ENCODE assay signal across 12 cellular contexts in the genomic region with DNA sequence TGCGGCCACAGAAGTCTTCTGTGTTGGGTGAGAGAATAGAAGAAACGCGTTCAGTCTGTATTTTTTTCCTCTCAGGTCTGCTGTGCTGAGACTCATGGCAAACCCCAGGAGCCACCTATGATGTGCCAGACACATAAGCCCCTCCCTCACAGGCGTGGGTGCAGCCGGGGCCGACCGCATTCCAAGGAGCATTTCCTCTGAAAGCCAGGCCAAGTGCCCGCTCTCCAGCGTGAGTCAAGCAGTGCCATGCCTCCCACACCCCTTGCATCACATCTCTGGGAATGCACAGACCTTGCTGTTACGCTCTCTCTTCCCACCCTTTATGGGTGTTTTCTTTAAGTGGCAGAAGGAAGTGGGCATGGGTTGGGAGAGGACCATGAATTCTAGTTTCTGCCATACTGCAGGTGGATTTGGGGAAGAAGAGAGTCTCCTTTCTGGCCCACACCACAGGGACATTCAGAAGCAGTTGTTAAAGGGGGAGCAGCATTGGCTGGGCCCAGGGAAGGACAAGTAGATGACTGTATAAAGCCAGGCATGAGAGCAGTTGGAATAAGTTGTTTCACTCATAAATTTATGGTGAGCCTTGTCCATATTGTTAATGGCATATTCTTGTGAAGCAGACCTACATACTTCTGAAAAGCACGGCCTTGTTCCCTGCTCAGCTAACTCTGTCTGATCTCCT. TPM values are rescaled to one million over a fixed set of nuclear protein-coding genes. Genes with fewer than 3 reads are reported as not detected.
DNase-seq lines count a peak whose midpoint lies in the region; ATAC-seq and TF ChIP-seq lines count a peak whose summit lies in the region.
"Had no signal": no experiment of that assay in that cellular context is flagged by ENCODE, and none has a peak within 500 bp of the region (broad histone marks: within the 10 kb centered on the region; RNA-seq: fewer than 3 reads in every experiment).

No MANE protein-coding gene starts in this region.

- CTCF ChIA-PET in SK-N-SH (lab: Yijun Ruan, JAX): interaction anchor here (1.5 kb wide), 1 partner anchor 1469 kb away, joined by 3 read pairs; no protein-coding TSS in a partner anchor

- ATAC-seq in effector memory CD8-positive, alpha-beta T cell (replicated peaks): no peak
- ATAC-seq: activated naive CD4-positive, alpha-beta T cell treated with anti-CD3 and anti-CD28 coated beads, Interleukin-2, amount 50 U/mL, for 72 hours had no signal

- H3K4me3 ChIP-seq in SK-N-SH (ENCODE audit: low read depth in 2 of 2, low read length in 1 of 2) (no peak overlapping the region), fibroblast of villous mesenchyme (ENCODE audit: low read depth, low read length) (no peak overlapping the region), smooth muscle cell (no peak overlapping the region)

- intact Hi-C loops in cardiac septum (cut with DNase I): no loop called here

- no peaks in the 10 kb centered on the region for H3K9me3 ChIP-seq in SK-N-SH
- no peaks in the 10 kb centered on the region for H3K9me3 ChIP-seq in smooth muscle cell (replicated peaks; ENCODE audit: low read depth)

- peaks cover 7 to 36% of the 10 kb centered on the region in 2 donors for H3K27me3 Mint-ChIP-seq in effector memory CD8-positive, alpha-beta T cell

- H3K9me3 Mint-ChIP-seq in effector memory CD8-positive, alpha-beta T cell: no peaks in the 10 kb centered on the region
- H3K9me3 Mint-ChIP-seq: activated B cell treated with CpG ODN at 0.5 μM for 24 hours; activated naive CD4-positive, alpha-beta T cell treated with anti-CD3 and anti-CD28 coated beads, Interleukin-2, amount 50 U/mL, for 72 hours; natural killer cell treated with Interleukin-12 subunit alpha and Interleukin-12 subunit beta and Interleukin-15 and Interleukin-18, amount 100 ng/mL, for 72 hours had no signal

- H4K20me1 ChIP-seq in SK-N-SH (ENCODE audit: insufficient read depth): no peaks in the 10 kb centered on the region
- no peaks in the 10 kb centered on the region for H4K20me1 ChIP-seq in smooth muscle cell (ENCODE audit: low read depth)

- H3K36me3 Mint-ChIP-seq in effector memory CD8-positive, alpha-beta T cell (ENCODE audit: insufficient read depth): no peaks in the 10 kb centered on the region
- H3K36me3 Mint-ChIP-seq: activated naive CD4-positive, alpha-beta T cell treated with anti-CD3 and anti-CD28 coated beads, Interleukin-2, amount 50 U/mL, for 72 hours; natural killer cell treated with Interleukin-12 subunit alpha and Interleukin-12 subunit beta and Interleukin-15 and Interleukin-18, amount 100 ng/mL, for 72 hours had no signal

- H3K27me3 ChIP-seq in SK-N-SH (ENCODE audit: insufficient read depth): no peaks in the 10 kb centered on the region
- H3K27me3 ChIP-seq in smooth muscle cell (ENCODE audit: low read depth): no peaks in the 10 kb centered on the region

- H3K4me3 Mint-ChIP-seq in effector memory CD8-positive, alpha-beta T cell: no peak overlapping the region
- H3K4me3 Mint-ChIP-seq: activated B cell treated with CpG ODN at 0.5 μM for 24 hours; natural killer cell treated with Interleukin-12 subunit alpha and Interleukin-12 subunit beta and Interleukin-15 and Interleukin-18, amount 100 ng/mL, for 72 hours had no signal

- DNase-seq in GOT3 (lab: John Stamatoyannopoulos, UW): peak; percentile 59
- no peak for DNase-seq in SK-N-SH
- peak; percentile 46 for DNase-seq in fibroblast of villous mesenchyme (ENCODE audit: low read depth)
- no peak for DNase-seq in smooth muscle cell (lab: John Stamatoyannopoulos, UW; ENCODE audit: unreplicated experiment)
- DNase-seq in NCI-H1092 (lab: John Stamatoyannopoulos, UW): no peak
- DNase-seq in NK-92 (lab: John Stamatoyannopoulos, UW; ENCODE audit: unreplicated experiment): no peak
- DNase-seq in cardiac septum (ENCODE audit: low spot score): no peak
- no peak for DNase-seq in effector memory CD8-positive, alpha-beta T cell
- DNase-seq: activated B cell treated with CpG ODN at 0.5 μM for 24 hours, foreskin melanocyte had no signal

- H2AFZ ChIP-seq in SK-N-SH (ENCODE audit: low read depth) (peak overlapping the region; percentile 42; the same call in 1 of the 2 replicates), smooth muscle cell (ENCODE audit: low read depth) (no peak overlapping the region)

- H3K4me1 ChIP-seq in SK-N-SH (ENCODE audit: control insufficient read depth in 1 of 2, insufficient read depth in 2 of 2, low read depth in 1 of 2, low read length in 1 of 2): peaks cover 0 to 5% of the 10 kb centered on the region in 2 experiments; a peak in 1 of 4 replicates
- H3K4me1 ChIP-seq in smooth muscle cell (ENCODE audit: low read depth): no peaks in the 10 kb centered on the region

- H3F3A ChIP-seq in SK-N-SH (replicated peaks; ENCODE audit: insufficient read depth) (no peaks in the 10 kb centered on the region), smooth muscle cell (ENCODE audit: low read depth) (no peaks in the 10 kb centered on the region)

- 0 out of 4 replicates have a peak, but pooled peaks of 1 of the 2 experiments have one; percentile 16 for TF ChIP-seq EP300 in SK-N-SH (IDR thresholded peaks at IDR 0.05; ENCODE audit: borderline replicate concordance in 1 of 2, low read depth in 1 of 2, low read length in 1 of 2)

- peak overlapping the region; percentile 5; the same call in 1 of the 2 replicates for H3K4me2 ChIP-seq in SK-N-SH
- peak overlapping the region; percentile 33 for H3K4me2 ChIP-seq in smooth muscle cell

- H3K27ac ChIP-seq in SK-N-SH (ENCODE audit: low read depth in 2 of 2, low read length in 1 of 2): peak overlapping the region in 1 of 2 experiments; percentile 64; a peak in 2 of 4 replicates
- peak overlapping the region; percentile 63 for H3K27ac ChIP-seq in smooth muscle cell (ENCODE audit: low read depth)

- POLR2A ChIA-PET in SK-N-SH (lab: Yijun Ruan, JAX): no interaction called here

- H3K79me2 ChIP-seq in SK-N-SH (ENCODE audit: insufficient read depth) (no peaks in the 10 kb centered on the region), smooth muscle cell (ENCODE audit: low read depth) (no peaks in the 10 kb centered on the region)

- 9% methylated on average over 7 of the region's 11 CpGs for WGBS in SK-N-SH (ENCODE audit: low lambda C conversion rate)
- 54% methylated on average over 11 of the region's 11 CpGs for WGBS in smooth muscle cell (ENCODE audit: low lambda C conversion rate)

- H3K27ac Mint-ChIP-seq in effector memory CD8-positive, alpha-beta T cell: no peak overlapping the region
- H3K27ac Mint-ChIP-seq: activated B cell treated with CpG ODN at 0.5 μM for 24 hours; activated naive CD4-positive, alpha-beta T cell treated with anti-CD3 and anti-CD28 coated beads, Interleukin-2, amount 50 U/mL, for 72 hours; natural killer cell treated with Interleukin-12 subunit alpha and Interleukin-12 subunit beta and Interleukin-15 and Interleukin-18, amount 100 ng/mL, for 72 hours had no signal

- no peaks in the 10 kb centered on the region for H3K36me3 ChIP-seq in SK-N-SH (replicated peaks in 1 of 2; ENCODE audit: control insufficient read depth in 1 of 2, insufficient read depth in 2 of 2, low read length in 1 of 2)
- no peaks in the 10 kb centered on the region for H3K36me3 ChIP-seq in smooth muscle cell (ENCODE audit: low read depth)

- H3K9ac ChIP-seq in SK-N-SH (no peak overlapping the region), smooth muscle cell (ENCODE audit: low read depth) (peak overlapping the region; percentile 38)

- H3K9me2 ChIP-seq in SK-N-SH: no peaks in the 10 kb centered on the region

- TF ChIP-seq CTCF in SK-N-SH (IDR thresholded peaks at IDR 0.05) (no peak), fibroblast of villous mesenchyme (IDR thresholded peaks at IDR 0.05; ENCODE audit: insufficient read depth, low read depth, low read length) (no peak), smooth muscle cell (IDR thresholded peaks at IDR 0.05; ENCODE audit: borderline replicate concordance, insufficient read depth, poor library complexity, severe bottlenecking) (no peak)

- TF ChIP-seq RAD21 in SK-N-SH (IDR thresholded peaks at IDR 0.05; ENCODE audit: low read length): no peak

- H3K4me1 Mint-ChIP-seq in effector memory CD8-positive, alpha-beta T cell (ENCODE audit: low read depth in 2 of 2): no peaks in the 10 kb centered on the region
- H3K4me1 Mint-ChIP-seq: activated B cell treated with CpG ODN at 0.5 μM for 24 hours had no signal

TF ChIP-seq in SK-N-SH, 30 proteins besides CTCF, POLR2A, EP300 and RAD21 (continues in another document):
- TF ChIP-seq IRF3 (IDR thresholded peaks at IDR 0.05; ENCODE audit: low read depth, low read length) (no peak), RCOR1 (IDR thresholded peaks at IDR 0.05; ENCODE audit: low read length) (no peak), GABPA (IDR thresholded peaks at IDR 0.05; ENCODE audit: low read depth) (no peak), MEF2A (IDR thresholded peaks at IDR 0.05; ENCODE audit: borderline replicate concordance, low read depth) (no peak), FOXM1 (IDR thresholded peaks at IDR 0.05; ENCODE audit: low read depth) (no peak), FOXJ3 (CRISPR knock-in tag; IDR thresholded peaks at IDR 0.05) (no peak), CHD2 (IDR thresholded peaks at IDR 0.05; ENCODE audit: low read length, partially characterized antibody) (no peak), RXRA (IDR thresholded peaks at IDR 0.05; ENCODE audit: borderline replicate concordance, low read depth) (no peak), PBX3 (IDR thresholded peaks at IDR 0.05) (0 out of 2 replicates have a peak, but pooled peaks have one; percentile 5)

RNA-seq across cellular contexts. Expression of gene TFAP2A, which starts 37.1 kb away (rescaled TPM):
- polyA plus RNA-seq in SK-N-SH (2012; rRNA removed) (0.02 and 0.07 TPM in 2 replicates), smooth muscle cell (10.1 and 33.9 TPM in 2 replicates)
- polyA plus RNA-seq in SK-N-SH (2012; cell fraction: cytosol; rRNA removed): 0.05 TPM in 2 replicates
- polyA plus RNA-seq in SK-N-SH (2012; cell fraction: nucleus; rRNA removed): 0.07 TPM in 1 of 2 replicates, not detected in the other
- total RNA-seq in fibroblast of villous mesenchyme (2.6 and 13.8 TPM in 2 replicates), smooth muscle cell (6.2 and 13.6 TPM in 2 replicates), cardiac septum (0.54 TPM)
- total RNA-seq: activated B cell treated with CpG ODN at 0.5 μM for 24 hours had no signal

Comparison
In these comparisons a context has a peak if more than half of its experiments do, and no peak if none do; other contexts are left out.
1. DNase-seq: peak in GOT3 (single experiment) and fibroblast of villous mesenchyme (single experiment); none in SK-N-SH (single experiment), smooth muscle cell (single experiment), NCI-H1092 (single experiment), NK-92 (single experiment), cardiac septum (single experiment) and effector memory CD8-positive, alpha-beta T cell (0 of 3).